ENCODE assay signal across 21 cellular contexts in the genomic region with DNA sequence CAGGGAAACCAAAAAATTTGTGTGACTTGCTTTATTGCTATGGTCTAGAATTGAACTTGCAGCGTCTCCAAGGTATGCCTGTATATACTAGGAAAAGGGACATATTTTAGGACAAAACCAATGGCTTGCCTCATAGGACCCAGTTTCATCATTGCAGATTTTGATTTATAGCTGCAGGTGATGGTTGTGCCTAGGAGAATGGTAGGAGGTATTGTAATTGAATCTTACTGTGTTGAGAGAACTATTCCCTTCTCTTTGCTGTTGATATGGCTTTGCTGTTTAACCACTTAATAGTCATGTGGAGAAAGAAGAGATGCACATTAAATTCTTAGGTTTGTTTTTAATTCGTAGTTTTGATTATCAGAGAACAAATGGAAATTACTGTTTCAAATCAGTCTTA.
"Had no signal": no experiment of that assay in that cellular context is flagged by ENCODE, and none has a peak within 500 bp of the region (broad histone marks: within the 10 kb centered on the region; RNA-seq: fewer than 3 reads in every experiment).

No MANE protein-coding gene starts in this region.

- H3K4me3 Mint-ChIP-seq: activated CD4-positive, alpha-beta T cell treated with anti-CD3 and anti-CD28 coated beads, Interleukin-2, amount 10 ng/mL, durations not matched to agents 7 days and 5 days; activated CD8-positive, alpha-beta T cell treated with anti-CD3 and anti-CD28 coated beads, Interleukin-2, amount 10 ng/mL, durations not matched to agents 7 days and 5 days; activated naive CD8-positive, alpha-beta T cell treated with anti-CD3 and anti-CD28 coated beads, Interleukin-2, amount 50 U/mL, for 24 hours; activated T-helper 1 cell treated with anti-CD3 and anti-CD28 coated beads, Interleukin-12 subunit alpha, Interleukin-12 subunit beta, Interleukin-2, Interleukin-4 antibody, amounts not matched to agents 30 ng/mL and 10 ng/mL and 1 ng/mL, durations not matched to agents 14 hours and 24 hours and 36 hours; nephron progenitor cell; T-helper 17 cell had no signal

- ATAC-seq: activated CD8-positive, alpha-beta T cell treated with anti-CD3 and anti-CD28 coated beads, Interleukin-2, amount 10 ng/mL, durations not matched to agents 7 days and 5 days; activated naive CD8-positive, alpha-beta T cell treated with anti-CD3 and anti-CD28 coated beads, Interleukin-2, amount 50 U/mL, for 24 hours; body of pancreas; foreskin keratinocyte; left ventricle myocardium superior; T-helper 17 cell had no signal

- H3K36me3 ChIP-seq: spleen, transverse colon had no signal

- H3K27ac Mint-ChIP-seq: activated CD4-positive, alpha-beta T cell treated with anti-CD3 and anti-CD28 coated beads, Interleukin-2, amount 10 ng/mL, durations not matched to agents 7 days and 5 days; activated CD8-positive, alpha-beta T cell treated with anti-CD3 and anti-CD28 coated beads, Interleukin-2, amount 10 ng/mL, durations not matched to agents 7 days and 5 days; activated naive CD8-positive, alpha-beta T cell treated with anti-CD3 and anti-CD28 coated beads, Interleukin-2, amount 50 U/mL, for 24 hours; activated T-helper 1 cell treated with anti-CD3 and anti-CD28 coated beads, Interleukin-12 subunit alpha, Interleukin-12 subunit beta, Interleukin-2, Interleukin-4 antibody, amounts not matched to agents 30 ng/mL and 10 ng/mL and 1 ng/mL, durations not matched to agents 14 hours and 24 hours and 36 hours; nephron progenitor cell had no signal

- H3K4me3 ChIP-seq: body of pancreas, spleen, transverse colon had no signal

- H3K27ac ChIP-seq: body of pancreas, foreskin keratinocyte, spleen had no signal

- H3K27me3 Mint-ChIP-seq: activated CD4-positive, alpha-beta T cell treated with anti-CD3 and anti-CD28 coated beads, Interleukin-2, amount 10 ng/mL, durations not matched to agents 7 days and 5 days; activated naive CD8-positive, alpha-beta T cell treated with anti-CD3 and anti-CD28 coated beads, Interleukin-2, amount 50 U/mL, for 24 hours; T-helper 17 cell had no signal

- H3K9me3 ChIP-seq: body of pancreas, spleen, transverse colon had no signal

- H3K9me3 Mint-ChIP-seq: activated CD4-positive, alpha-beta T cell treated with anti-CD3 and anti-CD28 coated beads, Interleukin-2, amount 10 ng/mL, durations not matched to agents 7 days and 5 days; activated naive CD8-positive, alpha-beta T cell treated with anti-CD3 and anti-CD28 coated beads, Interleukin-2, amount 50 U/mL, for 24 hours; activated T-helper 1 cell treated with anti-CD3 and anti-CD28 coated beads, Interleukin-12 subunit alpha, Interleukin-12 subunit beta, Interleukin-2, Interleukin-4 antibody, amounts not matched to agents 30 ng/mL and 10 ng/mL and 1 ng/mL, durations not matched to agents 14 hours and 24 hours and 36 hours; nephron progenitor cell had no signal

- H3K27me3 ChIP-seq: body of pancreas, foreskin keratinocyte, spleen, transverse colon had no signal

- DNase-seq: activated CD4-positive, alpha-beta T cell treated with anti-CD3 and anti-CD28 coated beads, Interleukin-2, amount 10 ng/mL, durations not matched to agents 7 days and 5 days; activated CD8-positive, alpha-beta T cell treated with anti-CD3 and anti-CD28 coated beads, Interleukin-2, amount 10 ng/mL, durations not matched to agents 7 days and 5 days; activated gamma-delta T cell; activated naive CD4-positive, alpha-beta T cell treated with anti-CD3 and anti-CD28 coated beads, Interleukin-2, amount 50 U/mL, for 16 hours; activated naive CD8-positive, alpha-beta T cell treated with anti-CD3 and anti-CD28 coated beads, Interleukin-2, amount 50 U/mL, for 24 hours; body of pancreas; dermis blood vessel endothelial cell; effector CD8-positive, alpha-beta T cell; erythroblast; foreskin keratinocyte; hypothalamus; left ventricle myocardium superior; nephron progenitor cell; posterior cingulate gyrus; spleen; stimulated activated CD4-positive, alpha-beta T cell treated with anti-CD3 and anti-CD28 coated beads, Interleukin-4, amount 100 ng/mL, for 1 hour; stimulated activated naive CD4-positive, alpha-beta T cell; SW 1271; T-helper 17 cell; transverse colon had no signal
